ENCODE assay signal across 8 cellular contexts in genomic region chr9:70413427-70413797, GRCh38. TPM values are rescaled to one million over a fixed set of nuclear protein-coding genes. Genes with fewer than 3 reads are reported as not detected.
DNase-seq lines count a peak whose midpoint lies in the region; ATAC-seq and TF ChIP-seq lines count a peak whose summit lies in the region.

No MANE protein-coding gene starts in this region.

- H3K36me3 ChIP-seq in Caco-2 (ENCODE audit: control insufficient read depth, insufficient read depth, low read length) (no peaks in the 10 kb centered on the region), endocrine pancreas (ENCODE audit: control insufficient read depth, insufficient read depth, low read length) (no peaks in the 10 kb centered on the region), muscle layer of colon (ENCODE audit: insufficient read depth, low read length) (peaks cover 8% of the 10 kb centered on the region)

- H3K9ac ChIP-seq in endocrine pancreas (ENCODE audit: control insufficient read depth, insufficient read depth, low read length) (peak overlapping the region; percentile 88), muscle layer of colon (ENCODE audit: low read length) (peak overlapping the region; percentile 99)

- H3K27ac Mint-ChIP-seq in Caco-2 (ENCODE audit: unreplicated experiment) = peak overlapping the region; percentile 79

- no peaks in the 10 kb centered on the region for H3K4me1 Mint-ChIP-seq in Caco-2 (ENCODE audit: low read depth, unreplicated experiment)

- H3K4me3 ChIP-seq in Caco-2 (ENCODE audit: low read depth, low read length) (peak overlapping the region; percentile 47), endocrine pancreas (ENCODE audit: control insufficient read depth, insufficient read depth, low read length) (no peak overlapping the region), muscle layer of colon (ENCODE audit: low read depth in 1 of 2, low read length in 2 of 2) (peak overlapping the region; percentile 91 to 96)

- H3K4me3 Mint-ChIP-seq in Caco-2 (ENCODE audit: unreplicated experiment) = peak overlapping the region; percentile 76

- ATAC-seq in GM19043 (IDR thresholded peaks at IDR 0.05; ENCODE audit: low read depth, unreplicated experiment) (peak; percentile 7), HG03159 (IDR thresholded peaks at IDR 0.05; ENCODE audit: unreplicated experiment) (peak; percentile 25)

- peak overlapping the region; percentile 100 for H3K27ac ChIP-seq in muscle layer of colon (ENCODE audit: low read depth, low read length)

- no peaks in the 10 kb centered on the region for H3K9me3 ChIP-seq in Caco-2
- H3K9me3 ChIP-seq in endocrine pancreas (ENCODE audit: control insufficient read depth, low read length) = no peaks in the 10 kb centered on the region
- no peaks in the 10 kb centered on the region for H3K9me3 ChIP-seq in muscle layer of colon (ENCODE audit: low read length)

- no peaks in the 10 kb centered on the region for H3K27me3 Mint-ChIP-seq in Caco-2 (ENCODE audit: insufficient read depth, unreplicated experiment)

- H3K27me3 ChIP-seq in Caco-2 (replicated peaks; ENCODE audit: control insufficient read depth, insufficient read depth, low read length) (no peaks in the 10 kb centered on the region), endocrine pancreas (ENCODE audit: control insufficient read depth, insufficient read depth, low read length) (no peaks in the 10 kb centered on the region), muscle layer of colon (ENCODE audit: control insufficient read depth in 1 of 2, insufficient read depth in 2 of 2, low read length in 2 of 2) (no peaks in the 10 kb centered on the region)

- no peaks in the 10 kb centered on the region for H3K4me1 ChIP-seq in Caco-2
- peaks cover 6% of the 10 kb centered on the region for H3K4me1 ChIP-seq in endocrine pancreas (ENCODE audit: control insufficient read depth, insufficient read depth, low read length)
- H3K4me1 ChIP-seq in muscle layer of colon (ENCODE audit: insufficient read depth, low read length) = peaks cover 50% of the 10 kb centered on the region

- no peaks in the 10 kb centered on the region for H3K9me3 Mint-ChIP-seq in Caco-2 (ENCODE audit: unreplicated experiment)

- BruUV-seq in Caco-2 (replicated peaks; lab: Mats Ljungman, UMichigan) = no TSS peak

- DNase-seq in Caco-2 (peak in 1 of 2 experiments; percentile 3), T-helper 2 cell (peak in 4 of 5 experiments; percentile 33 to 83 (median 46)), NCI-H524 treated with DMSO at 0.1 percent for 48 hours (lab: John Stamatoyannopoulos, UW) (no peak)
- DNase-seq in NK-92 treated with Interleukin-12 subunit alpha and Interleukin-12 subunit beta, amount 100 ng/mL, for 24 hours (lab: John Stamatoyannopoulos, UW) = no peak

- intact Hi-C loops in Caco-2 (cut with micrococcal nuclease; ENCODE audit: unreplicated experiment) = no loop called here

- POLR2A ChIA-PET in Caco-2 (lab: Charles Lee) = no interaction called here

- TF ChIP-seq CTCF in Caco-2 (IDR thresholded peaks at IDR 0.05; ENCODE audit: insufficient read depth in 1 of 2, low read depth in 1 of 2, low read length in 1 of 2, severe bottlenecking in 1 of 2, unreplicated experiment in 1 of 2) = no peak

- H3K36me3 Mint-ChIP-seq in Caco-2 (ENCODE audit: insufficient read depth, unreplicated experiment) = peaks cover 6% of the 10 kb centered on the region

- CTCF ChIA-PET in Caco-2 (lab: Charles Lee) = no interaction called here

RNA-seq across cellular contexts. Expression of gene KLF9, which starts 1.0 kb away (rescaled TPM):
- 0.77 and 0.98 TPM in 2 replicates for total RNA-seq in Caco-2 (2022)

Comparison
In these comparisons a context has a peak if more than half of its experiments do, and no peak if none do; other contexts are left out.
1. DNase-seq: peak in T-helper 2 cell (4 of 5); none in NCI-H524 treated with DMSO at 0.1 percent for 48 hours (single experiment) and NK-92 treated with Interleukin-12 subunit alpha and Interleukin-12 subunit beta, amount 100 ng/mL, for 24 hours (single experiment).